Comparison of ENCODE assay signal across 11 cellular contexts in genomic region chr1:175221548-175222175, GRCh38. TPM values are rescaled to one million over a fixed set of nuclear protein-coding genes. Genes with fewer than 3 reads are reported as not detected.
DNase-seq lines count a peak whose midpoint lies in the region; TF ChIP-seq lines count a peak whose summit lies in the region.
"Had no signal": no experiment of that assay in that cellular context is flagged by ENCODE, and none has a peak within 500 bp of the region (broad histone marks: within the 10 kb centered on the region; RNA-seq: fewer than 3 reads in every experiment).

No MANE protein-coding gene starts in this region.

- no peak for TF ChIP-seq CTCF in endothelial cell (IDR thresholded peaks at IDR 0.05; ENCODE audit: unreplicated experiment)
- TF ChIP-seq CTCF in suprapubic skin (IDR thresholded peaks at IDR 0.05) = peak in 1 of 2 donors; percentile 13

- no peak overlapping the region for H3K27ac Mint-ChIP-seq in endothelial cell (ENCODE audit: unreplicated experiment)

- peaks cover 32% of the 10 kb centered on the region for H3K4me1 Mint-ChIP-seq in endothelial cell (ENCODE audit: unreplicated experiment)

- H3K9ac ChIP-seq in HUES64 (ENCODE audit: low read depth, low read length) = peak overlapping the region; percentile 34
- H3K9ac ChIP-seq in subcutaneous abdominal adipose tissue (ENCODE audit: low read length in 5 of 5) = peak overlapping the region in 1 of 5 donors; percentile 8

- no peaks in the 10 kb centered on the region for H3K9me3 Mint-ChIP-seq in endothelial cell (ENCODE audit: unreplicated experiment)

- no peak overlapping the region for H3K4me3 Mint-ChIP-seq in endothelial cell (ENCODE audit: unreplicated experiment)

- H3K27me3 ChIP-seq in HUES64 (ENCODE audit: insufficient read depth, low read length) = no peaks in the 10 kb centered on the region
- no peaks in the 10 kb centered on the region for H3K27me3 ChIP-seq in subcutaneous abdominal adipose tissue (ENCODE audit: control insufficient read depth in 5 of 5, insufficient read depth in 4 of 5, low read length in 5 of 5)
- no peaks in the 10 kb centered on the region for H3K27me3 ChIP-seq in suprapubic skin

- TF ChIP-seq POLR2A in suprapubic skin (IDR thresholded peaks at IDR 0.05) = no peak

- no peaks in the 10 kb centered on the region for H3K36me3 ChIP-seq in HUES64 (ENCODE audit: insufficient read depth, low read length)
- no peaks in the 10 kb centered on the region for H3K36me3 ChIP-seq in subcutaneous abdominal adipose tissue (ENCODE audit: control insufficient read depth in 5 of 5, insufficient read depth in 5 of 5, low read length in 5 of 5)
- no peaks in the 10 kb centered on the region for H3K36me3 ChIP-seq in suprapubic skin

- H3K4me3 ChIP-seq in HUES64 (ENCODE audit: low read length) (no peak overlapping the region), subcutaneous abdominal adipose tissue (ENCODE audit: low read depth in 1 of 5, low read length in 5 of 5) (no peak overlapping the region), suprapubic skin (no peak overlapping the region)
- H3K4me3 ChIP-seq: coronary artery had no signal

- WGBS in HUES64 = 21% methylated on average over 10 of the region's 10 CpGs
- 60% methylated on average over 10 of the region's 10 CpGs for WGBS in suprapubic skin

- peak; percentile 37 for DNase-seq in endothelial cell (ENCODE audit: low spot score)
- DNase-seq in kidney glomerular epithelial cell (lab: John Stamatoyannopoulos, UW) = peak; percentile 96
- no peak for DNase-seq in HUDEP-2 (lab: John Stamatoyannopoulos, UW; ENCODE audit: unreplicated experiment in 76 of 76)
- no peak for DNase-seq in EL
- no peak for DNase-seq in suprapubic skin (ENCODE audit: low spot score in 2 of 2)
- no peak for DNase-seq in COLO829 (ENCODE audit: low spot score)
- DNase-seq: COR-L47, NCI-H82 had no signal

- H3K9me3 ChIP-seq in HUES64 (ENCODE audit: insufficient read depth, low read depth, low read length) = no peaks in the 10 kb centered on the region
- no peaks in the 10 kb centered on the region for H3K9me3 ChIP-seq in subcutaneous abdominal adipose tissue (ENCODE audit: control insufficient read depth in 5 of 5, low read length in 5 of 5)
- no peaks in the 10 kb centered on the region for H3K9me3 ChIP-seq in suprapubic skin

- peaks cover 12% of the 10 kb centered on the region for H3K4me1 ChIP-seq in HUES64 (ENCODE audit: insufficient read depth, low read length)
- peaks cover 8 to 52% (median 45%) of the 10 kb centered on the region in 5 donors for H3K4me1 ChIP-seq in subcutaneous abdominal adipose tissue (ENCODE audit: control insufficient read depth in 5 of 5, insufficient read depth in 5 of 5, low read length in 5 of 5)
- H3K4me1 ChIP-seq in suprapubic skin = peaks cover 9% of the 10 kb centered on the region

- peaks cover 11% of the 10 kb centered on the region for H3K27me3 Mint-ChIP-seq in endothelial cell (ENCODE audit: unreplicated experiment)

- H3K27ac ChIP-seq in HUES64 (ENCODE audit: low read depth, low read length) (no peak overlapping the region), subcutaneous abdominal adipose tissue (ENCODE audit: low read depth, low read length) (peak overlapping the region; percentile 67), suprapubic skin (no peak overlapping the region)
- H3K27ac ChIP-seq: coronary artery had no signal

- no peaks in the 10 kb centered on the region for H3K36me3 Mint-ChIP-seq in endothelial cell (ENCODE audit: low read depth, unreplicated experiment)

- no peak for TF ChIP-seq EP300 in suprapubic skin (IDR thresholded peaks at IDR 0.05)

RNA-seq across cellular contexts. Expression of gene KIAA0040, which starts 29.1 kb away (rescaled TPM):
- polyA plus RNA-seq in HUES64 (2013, experiment 1 of 2) = 3.7 TPM
- polyA plus RNA-seq in HUES64 (2013, experiment 2 of 2) = 4.2 TPM
- total RNA-seq in endothelial cell (ENCODE audit: unreplicated experiment) (4.1 TPM), suprapubic skin (10 to 100 TPM; 13.4 to 21.6 (median 19.8) TPM)

Comparison
In these comparisons a context has a peak if more than half of its experiments do, and no peak if none do; other contexts are left out.
1. DNase-seq: peak in endothelial cell (single experiment) and kidney glomerular epithelial cell (single experiment); none in HUDEP-2 (0 of 76), EL (single experiment), suprapubic skin (0 of 2) and COLO829 (single experiment).